In genomic region chr2:154698789-154699559, GRCh38 we compare ENCODE assay signal across 11 cellular contexts. TPM values are rescaled to one million over a fixed set of nuclear protein-coding genes. Genes with fewer than 3 reads are reported as not detected.
DNase-seq lines count a peak whose midpoint lies in the region; ATAC-seq and TF ChIP-seq lines count a peak whose summit lies in the region.
"Had no signal": no experiment of that assay in that cellular context is flagged by ENCODE, and none has a peak within 500 bp of the region (broad histone marks: within the 10 kb centered on the region; RNA-seq: fewer than 3 reads in every experiment).

No MANE protein-coding gene starts in this region.

- no peaks in the 10 kb centered on the region for H3K9me3 ChIP-seq in colonic mucosa
- H3K9me3 ChIP-seq in mesenchymal stem cell (ENCODE audit: control insufficient read depth, low read length), result no peaks in the 10 kb centered on the region
- no peaks in the 10 kb centered on the region for H3K9me3 ChIP-seq in subcutaneous abdominal adipose tissue (ENCODE audit: control insufficient read depth in 5 of 5, low read length in 5 of 5)
- H3K9me3 ChIP-seq in BE2C, result no peaks in the 10 kb centered on the region

- 46% methylated on average over 51 of the region's 52 CpGs for WGBS in mesenchymal stem cell

- peak overlapping the region; percentile 49 for H3K4me2 ChIP-seq in mesenchymal stem cell (ENCODE audit: low read length, poor library complexity, severe bottlenecking)

- no peak overlapping the region for H3K23ac ChIP-seq in mesenchymal stem cell (ENCODE audit: low read length in 2 of 2)

- H3K4me3 ChIP-seq in colonic mucosa, result peak overlapping the region; percentile 27
- H3K4me3 ChIP-seq in mesenchymal stem cell (ENCODE audit: insufficient read depth in 1 of 2, low read depth in 1 of 2, low read length in 2 of 2), result peak overlapping the region in 1 of 2 experiments; percentile 51
- H3K4me3 ChIP-seq in subcutaneous abdominal adipose tissue (ENCODE audit: low read depth in 1 of 5, low read length in 5 of 5), result peak overlapping the region in 3 of 5 donors; percentile 17 to 30 (median 20)
- H3K4me3 ChIP-seq in BE2C (ENCODE audit: low read depth, low read length), result no peak overlapping the region

- H3K27ac ChIP-seq in colonic mucosa (no peak overlapping the region), mesenchymal stem cell (ENCODE audit: low read length, poor library complexity, severe bottlenecking) (no peak overlapping the region), subcutaneous abdominal adipose tissue (ENCODE audit: low read depth, low read length) (no peak overlapping the region)
- H3K27ac ChIP-seq: epithelial cell of prostate had no signal

- no peak overlapping the region for H2AK5ac ChIP-seq in mesenchymal stem cell (ENCODE audit: low read length, severe bottlenecking)

- H3K4me1 ChIP-seq in colonic mucosa (peaks cover 5% of the 10 kb centered on the region), mesenchymal stem cell (ENCODE audit: control insufficient read depth, insufficient read depth, low read depth, low read length) (peaks cover 17% of the 10 kb centered on the region), subcutaneous abdominal adipose tissue (ENCODE audit: control insufficient read depth in 5 of 5, insufficient read depth in 5 of 5, low read length in 5 of 5) (peaks cover 3 to 20% (median 17%) of the 10 kb centered on the region in 5 donors), BE2C (no peaks in the 10 kb centered on the region)

- H3K18ac ChIP-seq in mesenchymal stem cell (ENCODE audit: low read depth in 1 of 2, low read length in 2 of 2), result no peak overlapping the region

- H3K36me3 ChIP-seq in colonic mucosa (no peaks in the 10 kb centered on the region), mesenchymal stem cell (ENCODE audit: control insufficient read depth in 1 of 2, insufficient read depth in 2 of 2, low read depth in 1 of 2, low read length in 2 of 2) (no peaks in the 10 kb centered on the region), subcutaneous abdominal adipose tissue (ENCODE audit: control insufficient read depth in 5 of 5, insufficient read depth in 5 of 5, low read length in 5 of 5) (no peaks in the 10 kb centered on the region), BE2C (no peaks in the 10 kb centered on the region)

- H2BK5ac ChIP-seq in mesenchymal stem cell (ENCODE audit: low read depth, low read length, poor library complexity, severe bottlenecking), result no peak overlapping the region

- peak; percentile 69 for DNase-seq in NCI-H524 treated with DMSO at 0.1 percent for 48 hours (lab: John Stamatoyannopoulos, UW)
- no peak for DNase-seq in colonic mucosa
- DNase-seq in mesenchymal stem cell, result no peak
- DNase-seq in SW480 (ENCODE audit: low spot score), result no peak
- no peak for DNase-seq in GDM1 (lab: John Stamatoyannopoulos, UW)
- DNase-seq in BE2C, result no peak
- DNase-seq: NCI-H1417 had no signal

- no peak for ATAC-seq in HG03095 (IDR thresholded peaks at IDR 0.05; ENCODE audit: unreplicated experiment)

- no peak overlapping the region for H2AFZ ChIP-seq in mesenchymal stem cell (ENCODE audit: low read depth, low read length)

- no peak overlapping the region for H3K14ac ChIP-seq in mesenchymal stem cell (ENCODE audit: low read length in 2 of 2)

- no peak overlapping the region for H2BK12ac ChIP-seq in mesenchymal stem cell (ENCODE audit: low read length in 2 of 2)

- H3K9ac ChIP-seq in colonic mucosa (ENCODE audit: low read depth in 2 of 2, low read length in 2 of 2), result no peak overlapping the region
- no peak overlapping the region for H3K9ac ChIP-seq in mesenchymal stem cell (ENCODE audit: low read length)
- no peak overlapping the region for H3K9ac ChIP-seq in subcutaneous abdominal adipose tissue (ENCODE audit: low read length in 5 of 5)

- no peak overlapping the region for H4K91ac ChIP-seq in mesenchymal stem cell (ENCODE audit: low read length)

- TF ChIP-seq CTCF in colonic mucosa (IDR thresholded peaks at IDR 0.05), result no peak
- TF ChIP-seq CTCF in BE2C (IDR thresholded peaks at IDR 0.05; ENCODE audit: low read depth, low read length), result no peak

- H3K79me1 ChIP-seq in mesenchymal stem cell (replicated peaks; ENCODE audit: low read length, poor library complexity, severe bottlenecking), result no peaks in the 10 kb centered on the region

- no peak overlapping the region for H4K8ac ChIP-seq in mesenchymal stem cell (ENCODE audit: low read length)

- H3K4ac ChIP-seq in mesenchymal stem cell (ENCODE audit: low read depth in 1 of 2, low read length in 2 of 2), result no peak overlapping the region

- no peak overlapping the region for H2BK15ac ChIP-seq in mesenchymal stem cell (ENCODE audit: low read depth, poor library complexity, severe bottlenecking)

- peaks cover 14% of the 10 kb centered on the region for H3K27me3 ChIP-seq in colonic mucosa
- H3K27me3 ChIP-seq in mesenchymal stem cell (ENCODE audit: control insufficient read depth in 1 of 2, insufficient read depth in 1 of 2, low read length in 2 of 2), result peaks cover 29 to 35% of the 10 kb centered on the region in 2 experiments
- H3K27me3 ChIP-seq in subcutaneous abdominal adipose tissue (ENCODE audit: control insufficient read depth in 5 of 5, insufficient read depth in 4 of 5, low read length in 5 of 5), result peaks cover 14 to 23% (median 21%) of the 10 kb centered on the region in 5 donors
- H3K27me3 ChIP-seq in BE2C, result 0 out of 2 replicates have a peak, but pooled peaks cover 6% of the 10 kb centered on the region

- intact Hi-C loops in colonic mucosa (cut with DNase I), result no loop called here

- no peak overlapping the region for H2BK120ac ChIP-seq in mesenchymal stem cell (ENCODE audit: low read depth, low read length)

RNA-seq across cellular contexts. Expression of gene KCNJ3, which starts 0.5 kb away (rescaled TPM):
- under 1 TPM; 0.32 to 0.62 TPM for total RNA-seq in colonic mucosa
- polyA plus RNA-seq in mesenchymal stem cell (2013, experiment 1 of 2), result not detected
- polyA plus RNA-seq in mesenchymal stem cell (2013, experiment 2 of 2), result not detected
- polyA plus RNA-seq in BE2C (2012; ENCODE audit: insufficient read depth, insufficient read length, low read depth), result 0.11 TPM
- total RNA-seq: mesenteric fat pad had no signal
